In the genomic region with DNA sequence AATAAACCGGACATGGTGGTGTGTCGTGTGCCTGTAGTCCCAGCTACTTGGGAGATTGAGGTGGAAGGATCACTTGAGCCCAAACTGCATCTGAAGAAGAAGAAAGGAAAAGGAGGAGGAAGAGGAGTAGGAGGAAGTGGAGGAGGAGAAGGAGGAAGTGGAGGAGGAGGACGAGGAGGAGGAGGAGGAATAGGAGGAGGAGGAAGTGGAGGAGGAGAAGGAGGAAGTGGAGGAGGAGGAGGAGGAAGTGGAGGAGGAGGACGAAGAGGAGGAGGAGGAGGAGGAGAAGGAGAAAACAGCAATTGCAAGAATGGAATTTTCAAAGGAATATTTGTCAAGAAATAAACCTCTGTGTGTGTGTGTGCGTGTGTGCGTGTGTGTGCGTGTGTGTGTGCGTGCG, we compare ENCODE assay signal across 22 cellular contexts.
DNase-seq lines count a peak whose midpoint lies in the region; ATAC-seq, FAIRE-seq and TF ChIP-seq lines count a peak whose summit lies in the region.
"Had no signal": no experiment of that assay in that cellular context is flagged by ENCODE, and none has a peak within 500 bp of the region (broad histone marks: within the 10 kb centered on the region; RNA-seq: fewer than 3 reads in every experiment).

No MANE protein-coding gene starts in this region.

- no peaks in the 10 kb centered on the region for H3K9me1 ChIP-seq in K562 (ENCODE audit: control insufficient read depth, insufficient read depth, low read length)

- H3K4me1 ChIP-seq in HEK293 (ENCODE audit: control insufficient read depth, insufficient read depth, low read length) = no peaks in the 10 kb centered on the region
- no peaks in the 10 kb centered on the region for H3K4me1 ChIP-seq in PC-3 (ENCODE audit: insufficient read depth, low read length)
- H3K4me1 ChIP-seq in K562 (replicated peaks in 1 of 2; ENCODE audit: control insufficient read depth in 2 of 2, insufficient read depth in 2 of 2, low read length in 2 of 2) = no peaks in the 10 kb centered on the region; a peak in 1 of 5 replicates
- H3K4me1 ChIP-seq: BLaER1, Caco-2 had no signal

- no TSS peak for BruUV-seq in PC-3 (replicated peaks; lab: Mats Ljungman, UMichigan)
- BruUV-seq in K562 (replicated peaks; lab: Mats Ljungman, UMichigan) = no TSS peak

- CTCF ChIA-PET in HEK293 (lab: Yijun Ruan, JAX) = no interaction called here
- CTCF ChIA-PET in PC-3 (lab: Charles Lee) = no interaction called here
- CTCF ChIA-PET in K562 (lab: Yijun Ruan, JAX; ENCODE audit: low intra/inter-chr PET ratio) = no interaction called here

- no peaks in the 10 kb centered on the region for H3K9me3 ChIP-seq in HEK293 (ENCODE audit: control insufficient read depth, insufficient read depth, low read depth, low read length)
- no peaks in the 10 kb centered on the region for H3K9me3 ChIP-seq in PC-3 (ENCODE audit: low read length)
- no peaks in the 10 kb centered on the region for H3K9me3 ChIP-seq in K562 (replicated peaks; ENCODE audit: control insufficient read depth, insufficient read depth, low read depth, low read length)
- H3K9me3 ChIP-seq: BLaER1, Caco-2 had no signal

- H3K4me3 ChIP-seq in HEK293 (ENCODE audit: low read depth, low read length) (no peak overlapping the region), PC-3 (ENCODE audit: low read length) (no peak overlapping the region), K562 (no peak overlapping the region)
- H3K4me3 ChIP-seq: BLaER1, GM12878, GM23338 had no signal

- H3K36me3 ChIP-seq in HEK293 (ENCODE audit: control insufficient read depth in 2 of 2, insufficient read depth in 1 of 2, low read length in 2 of 2) (no peaks in the 10 kb centered on the region), PC-3 (ENCODE audit: low read depth, low read length) (no peaks in the 10 kb centered on the region), K562 (ENCODE audit: control insufficient read depth, insufficient read depth, low read length) (no peaks in the 10 kb centered on the region)
- H3K36me3 ChIP-seq: BLaER1 had no signal

- intact Hi-C loops in PC-3 (cut with micrococcal nuclease) = no loop called here
- intact Hi-C loops in K562 (cut with micrococcal nuclease) = no loop called here

- no peak for TF ChIP-seq RAD21 in K562 (CRISPR knock-in tag; conservative IDR thresholded peaks at IDR 0.05 in 1 of 2, IDR thresholded peaks at IDR 0.05 in 1 of 2)

- POLR2A ChIA-PET in HEK293 (lab: Yijun Ruan, JAX) (no interaction called here), PC-3 (lab: Charles Lee; ENCODE audit: unreplicated experiment) (no interaction called here), K562 (lab: Yijun Ruan, JAX) (interaction anchor here (1.5 kb wide), 1 partner anchor 17 kb away, joined by 3 read pairs; no protein-coding TSS in a partner anchor)

- in situ Hi-C loops in K562 (cut with MboI) = no loop called here

- no peaks in the 10 kb centered on the region for H4K20me1 ChIP-seq in PC-3 (ENCODE audit: low read length)
- H4K20me1 ChIP-seq in K562 (replicated peaks; ENCODE audit: control insufficient read depth, insufficient read depth, low read length) = no peaks in the 10 kb centered on the region
- H4K20me1 ChIP-seq: BLaER1 had no signal

- TF ChIP-seq CTCF in HEK293 (tag by site-specific recombination; IDR thresholded peaks at IDR 0.05) (no peak), PC-3 (conservative IDR thresholded peaks at IDR 0.05; ENCODE audit: low read depth, low read length) (no peak), K562 (IDR thresholded peaks at IDR 0.05 in 2 of 3, conservative IDR thresholded peaks at IDR 0.05 in 1 of 3; ENCODE audit: insufficient read depth in 2 of 3, low read depth in 1 of 3, low read length in 3 of 3) (no peak)

- no peaks in the 10 kb centered on the region for H3F3A ChIP-seq in PC-3 (ENCODE audit: low read length, unreplicated experiment)

- no peak for TF ChIP-seq EP300 in K562 (IDR thresholded peaks at IDR 0.05; ENCODE audit: low read length)

- DNase-seq in PC-3 (no peak), K562 (ENCODE audit: extremely low read depth in 1 of 4, low spot score in 3 of 4) (no peak), urothelium cell line (ENCODE audit: low spot score) (no peak), DMS 273 treated with DMSO at 0.1 percent for 48 hours (lab: John Stamatoyannopoulos, UW) (no peak), NCI-H446 treated with DMSO at 0.1 percent for 48 hours (lab: John Stamatoyannopoulos, UW) (no peak)
- DNase-seq: Caco-2; CD4-positive, CD25-positive, alpha-beta regulatory T cell; CD8-positive, alpha-beta T cell; DMS79; EL; GDM1; H9; HFFc6 had no signal

- H3K4me2 ChIP-seq in PC-3 (ENCODE audit: low read length) (no peak overlapping the region), K562 (ENCODE audit: insufficient read depth, low read length) (no peak overlapping the region)
- H3K4me2 ChIP-seq: BLaER1, GM23338 had no signal

- H3K9ac ChIP-seq in PC-3 (ENCODE audit: low read length) = no peak overlapping the region
- H3K9ac ChIP-seq in K562 (ENCODE audit: insufficient read depth in 1 of 2, low read depth in 2 of 2, low read length in 2 of 2) = no peak overlapping the region
- H3K9ac ChIP-seq: BLaER1 had no signal

- no peaks in the 10 kb centered on the region for H3K9me2 ChIP-seq in PC-3 (replicated peaks; ENCODE audit: low read length)

- ATAC-seq in PC-3 (no peak), K562 (no peak), HG03097 (IDR thresholded peaks at IDR 0.05; ENCODE audit: low FRiP score, unreplicated experiment) (no peak)
- ATAC-seq: CD8-positive, alpha-beta T cell; GM12878; GM23338; HCT116 had no signal

- H3K79me2 ChIP-seq in PC-3 (ENCODE audit: low read length) (no peaks in the 10 kb centered on the region), K562 (ENCODE audit: control insufficient read depth, insufficient read depth, low read length) (no peaks in the 10 kb centered on the region)

- WGBS in K562 (ENCODE audit: insufficient coverage, low coverage, missing lambda C conversion rate) = 84% methylated on average over 8 of the region's 9 CpGs

- FAIRE-seq in K562 (lab: Jason Lieb, UNC) = no peak
- peak; percentile 97 for FAIRE-seq in urothelium cell line (lab: Jason Lieb, UNC)
- FAIRE-seq: A204.1, GM12878 had no signal

- H3K27ac ChIP-seq in HEK293 (ENCODE audit: extremely low read depth, low read depth, low read length) (no peak overlapping the region), PC-3 (ENCODE audit: low read length) (no peak overlapping the region), K562 (ENCODE audit: extremely low read depth, low read depth, low read length) (no peak overlapping the region)
- H3K27ac ChIP-seq: 22Rv1, BLaER1, C4-2B had no signal

- no peaks in the 10 kb centered on the region for H3K27me3 ChIP-seq in PC-3 (ENCODE audit: low read length)
- H3K27me3 ChIP-seq in K562 (ENCODE audit: control insufficient read depth in 2 of 2, insufficient read depth in 2 of 2, low read length in 2 of 2) = no peaks in the 10 kb centered on the region
- H3K27me3 ChIP-seq: BLaER1 had no signal

- H2AFZ ChIP-seq in PC-3 (ENCODE audit: low read length) (peak overlapping the region; percentile 45; the same call in 1 of the 2 replicates), K562 (ENCODE audit: low read depth, low read length) (peak overlapping the region; percentile 63)
- H2AFZ ChIP-seq: GM23338 had no signal

- TF ChIP-seq POLR2A in K562 (conservative IDR thresholded peaks at IDR 0.05) = no peak

TF ChIP-seq in HEK293, 187 proteins besides CTCF, POLR2A, EP300 and RAD21 (continues in another document):
- TF ChIP-seq ZBTB10 (tag by site-specific recombination; IDR thresholded peaks at IDR 0.05) = no peak

TF ChIP-seq in K562, 482 proteins besides CTCF, POLR2A, EP300 and RAD21:
- TF ChIP-seq LCOR (CRISPR knock-in tag; IDR thresholded peaks at IDR 0.05) = no peak
- peak; percentile 44 to 69; a peak in 2 of 4 replicates for TF ChIP-seq ETV6 (IDR thresholded peaks at IDR 0.05; ENCODE audit: borderline replicate concordance in 1 of 2, low read depth in 2 of 2, low read length in 1 of 2)
- TF ChIP-seq ETV6 (CRISPR knock-in tag; IDR thresholded peaks at IDR 0.05; ENCODE audit: borderline replicate concordance) = no peak
- TF ChIP-seq SPI1 (IDR thresholded peaks at IDR 0.05; ENCODE audit: borderline replicate concordance, low read depth, low read length) = peak; percentile 74; the same call in 1 of the 2 replicates
- no peak for TF ChIP-seq ZNF124 (CRISPR knock-in tag; IDR thresholded peaks at IDR 0.05)
- peak; percentile 40 for TF ChIP-seq EGR1 (conservative IDR thresholded peaks at IDR 0.05)
- peak; percentile 83 for TF ChIP-seq ZNF263 (CRISPR knock-in tag; IDR thresholded peaks at IDR 0.05; ENCODE audit: borderline replicate concordance)
- no peak for TF ChIP-seq NFE2 (IDR thresholded peaks at IDR 0.05; ENCODE audit: low read depth)
